Comparison of ENCODE assay signal across 24 cellular contexts in the genomic region with DNA sequence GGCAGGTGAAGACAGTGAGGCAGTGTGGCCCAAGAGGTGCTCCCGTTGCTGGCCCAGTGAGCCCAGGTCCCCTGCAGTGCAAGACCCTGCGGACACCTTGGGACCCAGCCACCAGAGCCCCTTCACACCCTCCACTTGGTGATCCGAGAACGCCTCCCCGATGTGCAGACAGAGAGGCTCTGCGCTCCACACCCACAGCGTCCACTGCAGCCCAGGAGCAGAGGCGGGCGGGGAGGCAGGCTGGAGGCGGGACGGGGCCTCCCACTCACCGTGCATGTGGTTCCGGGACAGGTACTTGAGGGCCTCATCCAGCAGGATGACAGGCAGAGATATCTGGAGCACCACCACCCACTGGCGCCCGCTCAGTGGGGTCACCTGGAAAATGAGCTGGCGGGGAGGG. TPM values are rescaled to one million over a fixed set of nuclear protein-coding genes. Genes with fewer than 3 reads are reported as not detected.
"Had no signal": no experiment of that assay in that cellular context is flagged by ENCODE, and none has a peak within 500 bp of the region (broad histone marks: within the 10 kb centered on the region; RNA-seq: fewer than 3 reads in every experiment).

No MANE protein-coding gene starts in this region.

- DNase-seq: activated CD4-positive, alpha-beta T cell treated with anti-CD3 and anti-CD28 coated beads for 1 hour; activated CD4-positive, alpha-beta T cell treated with anti-CD3 and anti-CD28 coated beads, Interleukin-2, amount 50 U/mL, for 1 hour; activated CD8-positive, alpha-beta T cell treated with anti-CD3 and anti-CD28 coated beads, Interleukin-2, amount 10 ng/mL, durations not matched to agents 7 days and 5 days; brain microvascular endothelial cell; central memory CD4-positive, alpha-beta T cell; dermis blood vessel endothelial cell; effector CD8-positive, alpha-beta T cell; erythroblast; foreskin fibroblast; heart right ventricle; mesenchymal stem cell; nephron progenitor cell; occipital lobe; posterior cingulate gyrus; stimulated activated CD4-positive, alpha-beta T cell treated with anti-CD3 and anti-CD28 coated beads, Interleukin-2, amount 100 ng/mL, for 48 hours; stimulated activated CD8-positive, alpha-beta memory T cell treated with anti-CD3 and anti-CD28 coated beads, Interleukin-4, amount 100 ng/mL, for 48 hours; stimulated activated naive CD4-positive, alpha-beta T cell treated with Interleukin-2 at 50 U/mL for 16 hours; T-helper 1 cell had no signal

- H3K36me3 ChIP-seq: brain microvascular endothelial cell had no signal

- H3K27me3 ChIP-seq: brain microvascular endothelial cell, heart right ventricle had no signal

- H3K4me3 ChIP-seq: heart right ventricle, thoracic aorta had no signal

- H3K27me3 Mint-ChIP-seq: activated T-helper 17 cell treated with anti-CD3 and anti-CD28 coated beads, Interleukin-2, amount 50 U/mL, for 72 hours had no signal

- H3K27ac ChIP-seq: brain microvascular endothelial cell, heart right ventricle, thoracic aorta had no signal

- H3K27ac Mint-ChIP-seq: activated CD8-positive, alpha-beta T cell treated with anti-CD3 and anti-CD28 coated beads, Interleukin-2, amount 10 ng/mL, durations not matched to agents 7 days and 5 days; activated naive CD4-positive, alpha-beta T cell treated with anti-CD3 and anti-CD28 coated beads, Interleukin-2, amount 50 U/mL, for 72 hours; activated T-helper 17 cell treated with anti-CD3 and anti-CD28 coated beads, Interleukin-2, amount 50 U/mL, for 72 hours had no signal

- H3K9me3 Mint-ChIP-seq: activated naive CD4-positive, alpha-beta T cell treated with anti-CD3 and anti-CD28 coated beads, Interleukin-2, amount 50 U/mL, for 72 hours; activated T-helper 17 cell treated with anti-CD3 and anti-CD28 coated beads, Interleukin-2, amount 50 U/mL, for 72 hours; nephron progenitor cell had no signal

- ATAC-seq: activated CD8-positive, alpha-beta T cell treated with anti-CD3 and anti-CD28 coated beads, Interleukin-2, amount 10 ng/mL, durations not matched to agents 7 days and 5 days; activated T-helper 17 cell treated with anti-CD3 and anti-CD28 coated beads, Interleukin-2, amount 50 U/mL, for 72 hours had no signal

- H3K36me3 Mint-ChIP-seq: activated naive CD4-positive, alpha-beta T cell treated with anti-CD3 and anti-CD28 coated beads, Interleukin-2, amount 50 U/mL, for 72 hours had no signal

- H3K4me3 Mint-ChIP-seq: activated CD8-positive, alpha-beta T cell treated with anti-CD3 and anti-CD28 coated beads, Interleukin-2, amount 10 ng/mL, durations not matched to agents 7 days and 5 days; activated T-helper 17 cell treated with anti-CD3 and anti-CD28 coated beads, Interleukin-2, amount 50 U/mL, for 72 hours; nephron progenitor cell had no signal

- H3K9me3 ChIP-seq: heart right ventricle, thoracic aorta had no signal

- H3K4me1 Mint-ChIP-seq: activated T-helper 17 cell treated with anti-CD3 and anti-CD28 coated beads, Interleukin-2, amount 50 U/mL, for 72 hours had no signal

RNA-seq across cellular contexts. Expression of a gene that starts 12.1 kb away (rescaled TPM):
- total RNA-seq: dermis blood vessel endothelial cell, kidney epithelial cell, occipital lobe, renal cortical epithelial cell had no signal
- polyA plus RNA-seq: fibroblast of lung had no signal

RNA-seq across cellular contexts. Expression of a gene that starts 35.8 kb away (rescaled TPM):
- total RNA-seq: dermis blood vessel endothelial cell had no signal
